ENCODE assay signal across 1 cellular context in the genomic region with DNA sequence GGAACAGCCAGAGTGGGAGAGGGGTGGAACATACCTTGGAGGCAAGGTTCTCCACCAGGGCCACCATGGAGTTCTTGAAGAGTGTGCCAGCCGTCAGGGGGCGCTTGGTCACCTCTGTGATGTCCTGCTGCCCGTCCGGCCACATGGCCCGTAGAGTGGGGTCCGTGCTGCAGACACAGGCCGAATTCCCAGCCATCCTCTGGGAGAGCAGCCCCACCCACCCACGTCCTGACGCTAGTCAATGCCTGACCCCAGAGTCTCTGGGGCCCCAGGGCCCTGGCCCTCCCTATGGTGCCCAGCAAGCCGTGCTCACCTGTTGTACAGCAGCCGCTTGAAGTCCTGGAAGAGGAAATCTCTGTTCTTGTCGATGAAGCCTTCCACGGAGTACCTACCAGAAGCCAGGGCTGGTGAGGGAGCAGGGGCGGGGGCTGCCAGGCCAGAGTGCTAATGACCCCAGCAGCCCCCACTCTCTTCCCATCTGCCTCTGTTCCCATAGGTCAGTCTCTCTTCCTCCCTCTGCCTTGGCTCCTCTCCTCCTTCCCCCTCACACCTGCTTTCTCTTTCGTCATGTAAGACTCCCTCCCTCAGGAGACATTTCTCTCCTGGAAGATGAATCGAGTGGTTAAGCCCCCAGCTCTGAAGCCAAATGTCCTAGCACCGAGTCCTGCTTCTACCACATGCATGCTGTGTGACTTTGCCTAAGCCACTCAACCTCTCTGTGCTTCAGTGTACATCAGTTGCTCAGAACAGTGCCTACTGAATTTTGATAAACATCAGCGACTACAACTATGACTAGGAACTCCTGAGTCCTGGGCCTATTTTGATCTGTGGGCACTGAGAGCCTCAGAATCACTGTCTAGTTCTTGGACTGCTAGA.
TF ChIP-seq lines count a peak whose summit lies in the region.

No MANE protein-coding gene starts in this region.

TF ChIP-seq in endothelial cell of umbilical vein, 7 proteins besides CTCF, POLR2A, EP300 and RAD21 (continued from another document):
- TF ChIP-seq JUN (IDR thresholded peaks at IDR 0.05; ENCODE audit: borderline replicate concordance, insufficient read depth, insufficient read length, low read depth), result no peak
- no peak for TF ChIP-seq FOS (IDR thresholded peaks at IDR 0.05; ENCODE audit: borderline replicate concordance, insufficient read depth, low read length)
- TF ChIP-seq EZH2 (IDR thresholded peaks at IDR 0.05; ENCODE audit: borderline replicate concordance, low read depth, low read length, severe bottlenecking), result no peak
